ENCODE assay signal across 11 cellular contexts in the genomic region with DNA sequence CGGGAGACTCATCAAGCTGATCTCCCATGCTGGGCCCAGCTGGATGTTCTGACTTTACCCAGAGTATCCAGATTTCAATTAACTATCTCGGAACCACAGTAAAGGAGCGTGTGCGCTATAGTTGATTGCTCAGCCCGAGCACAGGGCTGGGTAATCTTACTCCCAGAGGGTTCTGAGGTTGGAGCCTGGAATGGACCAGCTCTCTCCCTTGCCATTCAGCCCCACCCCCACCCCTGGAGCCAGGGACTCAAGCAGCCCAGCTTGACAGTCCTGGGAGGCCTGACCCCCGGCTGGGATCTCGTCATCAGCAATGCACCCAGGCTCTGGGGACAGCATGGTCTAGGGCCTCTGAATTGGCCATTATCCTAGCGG. TPM values are rescaled to one million over a fixed set of nuclear protein-coding genes. Genes with fewer than 3 reads are reported as not detected.
DNase-seq lines count a peak whose midpoint lies in the region; ATAC-seq and TF ChIP-seq lines count a peak whose summit lies in the region.
"Had no signal": no experiment of that assay in that cellular context is flagged by ENCODE, and none has a peak within 500 bp of the region (broad histone marks: within the 10 kb centered on the region; RNA-seq: fewer than 3 reads in every experiment).

No MANE protein-coding gene starts in this region.

- BruUV-seq in Caco-2 (replicated peaks; lab: Mats Ljungman, UMichigan), result no TSS peak

- no peak overlapping the region for H3K27ac Mint-ChIP-seq in Caco-2 (ENCODE audit: unreplicated experiment)
- H3K27ac Mint-ChIP-seq: activated CD4-positive, alpha-beta memory T cell treated with anti-CD3 and anti-CD28 coated beads, Interleukin-2, amount 10 ng/mL, durations not matched to agents 7 days and 5 days had no signal

- peak; percentile 29 for DNase-seq in AG20443 (ENCODE audit: low spot score)
- no peak for DNase-seq in RWPE2 (ENCODE audit: low spot score)
- DNase-seq in fibroblast of pulmonary artery (ENCODE audit: low read depth), result peak; percentile 20
- DNase-seq in psoas muscle, result peak in 1 of 2 donors; percentile 60
- DNase-seq in activated naive CD4-positive, alpha-beta T cell treated with anti-CD3 and anti-CD28 coated beads, Interleukin-2, amount 50 U/mL, for 16 hours, result no peak
- DNase-seq in iPS-NIHi11 (ENCODE audit: low spot score), result no peak
- DNase-seq in Caco-2, result no peak
- DNase-seq in activated effector memory CD4-positive, alpha-beta T cell treated with anti-CD3 and anti-CD28 coated beads, Interleukin-2, amount 50 U/mL, for 16 hours, result no peak
- DNase-seq: NCI-H1694 had no signal

- ATAC-seq in RWPE2 (ENCODE audit: low read depth) (no peak), psoas muscle (peak in 3 of 4 donors; percentile 11 to 37 (median 14))

- TF ChIP-seq CTCF in RWPE2 (IDR thresholded peaks at IDR 0.05; ENCODE audit: poor library complexity, severe bottlenecking), result no peak
- TF ChIP-seq CTCF in fibroblast of pulmonary artery (IDR thresholded peaks at IDR 0.05; ENCODE audit: low read length, missing control alignments), result no peak
- TF ChIP-seq CTCF in psoas muscle (IDR thresholded peaks at IDR 0.05), result no peak
- TF ChIP-seq CTCF in Caco-2 (IDR thresholded peaks at IDR 0.05; ENCODE audit: insufficient read depth in 1 of 2, low read depth in 1 of 2, low read length in 1 of 2, severe bottlenecking in 1 of 2, unreplicated experiment in 1 of 2), result no peak

- H3K4me1 Mint-ChIP-seq in Caco-2 (ENCODE audit: low read depth, unreplicated experiment), result peaks cover 6% of the 10 kb centered on the region

- 64 to 73% (median 68%) methylated on average over 8 of the region's 8 CpGs for WGBS in psoas muscle, 3 donors

- H3K27ac ChIP-seq in RWPE2 (ENCODE audit: poor library complexity, severe bottlenecking), result peak overlapping the region; percentile 68
- H3K27ac ChIP-seq in psoas muscle, result no peak overlapping the region

- CTCF ChIA-PET in Caco-2 (lab: Charles Lee), result interaction anchor here (0.5 to 2.9 kb wide), 2 partner anchors 39 to 383 kb away, joined by 3 to 12 read pairs; no protein-coding TSS in a partner anchor

- peaks cover 6% of the 10 kb centered on the region for H3K27me3 Mint-ChIP-seq in Caco-2 (ENCODE audit: insufficient read depth, unreplicated experiment)

- no peak overlapping the region for H3K4me3 Mint-ChIP-seq in Caco-2 (ENCODE audit: unreplicated experiment)
- H3K4me3 Mint-ChIP-seq: activated CD4-positive, alpha-beta memory T cell treated with anti-CD3 and anti-CD28 coated beads, Interleukin-2, amount 10 ng/mL, durations not matched to agents 7 days and 5 days had no signal

- no peaks in the 10 kb centered on the region for H3K27me3 ChIP-seq in RWPE2 (ENCODE audit: insufficient read depth, poor library complexity, severe bottlenecking)
- peaks cover 0 to 22% (median 0%) of the 10 kb centered on the region in 3 donors for H3K27me3 ChIP-seq in psoas muscle (ENCODE audit: insufficient read depth in 3 of 3, low read length in 2 of 3)
- no peaks in the 10 kb centered on the region for H3K27me3 ChIP-seq in Caco-2 (replicated peaks; ENCODE audit: control insufficient read depth, insufficient read depth, low read length)

- H3K36me3 Mint-ChIP-seq in Caco-2 (ENCODE audit: insufficient read depth, unreplicated experiment), result peaks cover 6% of the 10 kb centered on the region

- H3K36me3 ChIP-seq in RWPE2 (ENCODE audit: low read depth) (no peaks in the 10 kb centered on the region), psoas muscle (ENCODE audit: insufficient read depth in 1 of 2, low read depth in 1 of 2) (no peaks in the 10 kb centered on the region), Caco-2 (ENCODE audit: control insufficient read depth, insufficient read depth, low read length) (no peaks in the 10 kb centered on the region)

- intact Hi-C loops in psoas muscle (cut with DNase I) (no loop called here), Caco-2 (cut with micrococcal nuclease; ENCODE audit: unreplicated experiment) (no loop called here)

- H3K4me1 ChIP-seq in RWPE2 (ENCODE audit: insufficient read depth, poor library complexity, severe bottlenecking) (peaks cover 21% of the 10 kb centered on the region), psoas muscle (no peaks in the 10 kb centered on the region), Caco-2 (peaks cover 7% of the 10 kb centered on the region; the same call in 1 of the 2 replicates)

- H3K9me3 ChIP-seq in RWPE2 (ENCODE audit: severe bottlenecking), result no peaks in the 10 kb centered on the region
- H3K9me3 ChIP-seq in psoas muscle, result no peaks in the 10 kb centered on the region
- no peaks in the 10 kb centered on the region for H3K9me3 ChIP-seq in Caco-2

- no peaks in the 10 kb centered on the region for H3K9me3 Mint-ChIP-seq in Caco-2 (ENCODE audit: unreplicated experiment)
- H3K9me3 Mint-ChIP-seq: activated CD4-positive, alpha-beta memory T cell treated with anti-CD3 and anti-CD28 coated beads, Interleukin-2, amount 10 ng/mL, durations not matched to agents 7 days and 5 days had no signal

- POLR2A ChIA-PET in Caco-2 (lab: Charles Lee), result no interaction called here

- no peak overlapping the region for H3K4me3 ChIP-seq in RWPE2 (ENCODE audit: severe bottlenecking)
- H3K4me3 ChIP-seq in fibroblast of pulmonary artery (replicated peaks; ENCODE audit: low read depth, low read length), result no peak overlapping the region
- H3K4me3 ChIP-seq in psoas muscle, result no peak overlapping the region
- H3K4me3 ChIP-seq in Caco-2 (ENCODE audit: low read depth, low read length), result no peak overlapping the region
- H3K4me3 ChIP-seq: GM12878 had no signal

RNA-seq across cellular contexts. Expression of a gene that starts 23.7 kb away (rescaled TPM):
- total RNA-seq in psoas muscle (under 1 TPM; 0.32 to 0.67 (median 0.50) TPM), Caco-2 (2022) (4.0 and 5.6 TPM in 2 replicates)
- polyA plus RNA-seq in psoas muscle, result under 1 TPM; 0.32 to 0.68 (median 0.40) TPM
- total RNA-seq: activated CD4-positive, alpha-beta memory T cell treated with anti-CD3 and anti-CD28 coated beads, Interleukin-2, amount 10 ng/mL, durations not matched to agents 7 days and 5 days; GM12878 had no signal

RNA-seq across cellular contexts. Expression of a gene that starts 26.4 kb away (rescaled TPM):
- 10 to 100 TPM; 13.5 to 15.9 (median 14.3) TPM for total RNA-seq in psoas muscle
- polyA plus RNA-seq in psoas muscle, result 10 to 100 TPM; 13.0 to 30.1 (median 15.9) TPM
- total RNA-seq in Caco-2 (2022), result 22.8 and 28.0 TPM in 2 replicates

RNA-seq across cellular contexts. Expression of a gene that starts 47.4 kb away (rescaled TPM):
- total RNA-seq in psoas muscle (10 to 100 TPM; 10.4 to 18.5 (median 12.9) TPM), Caco-2 (2022) (31.8 and 32.2 TPM in 2 replicates)
- polyA plus RNA-seq in psoas muscle, result 10 to 100 TPM; 17.9 to 25.4 (median 24.0) TPM

RNA-seq across cellular contexts. Expression of a gene that starts 58.5 kb away (rescaled TPM):
- total RNA-seq in psoas muscle (10 to 100 TPM; 37.1 to 53.2 (median 44.5) TPM), Caco-2 (2022) (38.3 and 44.1 TPM in 2 replicates)
- 100 to 1,000 TPM in 1 of 3 donors, 10 to 100 TPM in 2; 73.0 to 157 (median 98.0) TPM for polyA plus RNA-seq in psoas muscle

RNA-seq across cellular contexts. Expression of a gene that starts 58.7 kb away (rescaled TPM):
- total RNA-seq in psoas muscle (10 to 100 TPM; 12.6 to 18.4 (median 16.5) TPM), Caco-2 (2022) (13.9 and 16.5 TPM in 2 replicates)
- 10 to 100 TPM in 2 of 3 donors, 1 to 10 TPM in 1; 9.5 to 16.2 (median 11.1) TPM for polyA plus RNA-seq in psoas muscle

Comparison
In these comparisons a context has a peak if more than half of its experiments do, and no peak if none do; other contexts are left out.
1. DNase-seq: peak in AG20443 (single experiment) and fibroblast of pulmonary artery (single experiment); none in RWPE2 (single experiment), activated naive CD4-positive, alpha-beta T cell treated with anti-CD3 and anti-CD28 coated beads, Interleukin-2, amount 50 U/mL, for 16 hours (single experiment), iPS-NIHi11 (single experiment), Caco-2 (0 of 2) and activated effector memory CD4-positive, alpha-beta T cell treated with anti-CD3 and anti-CD28 coated beads, Interleukin-2, amount 50 U/mL, for 16 hours (single experiment).